Comparison of ENCODE assay signal across 17 cellular contexts in genomic region chrX:110219920-110220319, GRCh38.
DNase-seq lines count a peak whose midpoint lies in the region; ATAC-seq, FAIRE-seq and TF ChIP-seq lines count a peak whose summit lies in the region.
"Had no signal": no experiment of that assay in that cellular context is flagged by ENCODE, and none has a peak within 500 bp of the region (broad histone marks: within the 10 kb centered on the region; RNA-seq: fewer than 3 reads in every experiment).

No MANE protein-coding gene starts in this region.

- FAIRE-seq in bronchial epithelial cell (lab: Jason Lieb, UNC) (no peak), keratinocyte (lab: Jason Lieb, UNC) (peak; percentile 74)

- intact Hi-C loops in spleen (cut with DNase I; ENCODE audit: low total_unique reads), result no loop called here

- H3K79me2 ChIP-seq in keratinocyte (ENCODE audit: control insufficient read depth, insufficient read depth, low read length), result no peaks in the 10 kb centered on the region

- peak overlapping the region; percentile 49 for H3K4me2 ChIP-seq in keratinocyte (ENCODE audit: control insufficient read depth, extremely low read depth, insufficient read depth, low read depth, low read length)
- H3K4me2 ChIP-seq: BLaER1 had no signal

- DNase-seq in EH (ENCODE audit: low read depth) (peak; percentile 52), M059J (ENCODE audit: low read depth) (peak; percentile 65), bronchial epithelial cell (ENCODE audit: low read depth) (peak; percentile 63), keratinocyte (ENCODE audit: low read depth, low spot score) (no peak), putamen (ENCODE audit: low spot score) (no peak), NCI-H526 (lab: John Stamatoyannopoulos, UW) (no peak), spleen (no peak)
- DNase-seq: activated naive CD8-positive, alpha-beta T cell treated with anti-CD3 and anti-CD28 coated beads, Interleukin-2, amount 50 U/mL, for 24 hours; activated T-cell treated with anti-CD3 and anti-CD28 coated beads for 4 hours; H7; KG1; NCI-H510A treated with DMSO at 0.1 percent for 48 hours; posterior cingulate gyrus; substantia nigra had no signal

- no peak overlapping the region for H2AFZ ChIP-seq in keratinocyte (ENCODE audit: control insufficient read depth, low read length)

- no peaks in the 10 kb centered on the region for H3K9me1 ChIP-seq in keratinocyte (ENCODE audit: control insufficient read depth, extremely low read depth, insufficient read depth, low read length)

- no peaks in the 10 kb centered on the region for H4K20me1 ChIP-seq in keratinocyte (ENCODE audit: control insufficient read depth, extremely low read depth, insufficient read depth, low read length)
- H4K20me1 ChIP-seq: BLaER1 had no signal

- no peaks in the 10 kb centered on the region for H3K27me3 ChIP-seq in bronchial epithelial cell (ENCODE audit: control insufficient read depth, insufficient read depth, low read length)
- no peaks in the 10 kb centered on the region for H3K27me3 ChIP-seq in keratinocyte (ENCODE audit: control insufficient read depth, extremely low read depth, insufficient read depth, low read length)
- no peaks in the 10 kb centered on the region for H3K27me3 ChIP-seq in spleen (replicated peaks in 1 of 7)

- no peak overlapping the region for H3K9ac ChIP-seq in keratinocyte (ENCODE audit: control insufficient read depth, extremely low read depth, insufficient read depth, low read length)
- H3K9ac ChIP-seq: BLaER1 had no signal

- TF ChIP-seq CTCF in bronchial epithelial cell (IDR thresholded peaks at IDR 0.05; ENCODE audit: insufficient read depth, low read length, severe bottlenecking) (no peak), keratinocyte (optimal IDR thresholded peaks at IDR 0.05 in 1 of 3, IDR thresholded peaks at IDR 0.05 in 1 of 3, conservative IDR thresholded peaks at IDR 0.05 in 1 of 3; ENCODE audit: extremely low read depth in 1 of 3, insufficient read depth in 2 of 3, low read length in 3 of 3) (no peak), spleen (IDR thresholded peaks at IDR 0.05 in 8 of 11, conservative IDR thresholded peaks at IDR 0.05 in 3 of 11) (no peak)

- H3K4me1 ChIP-seq in keratinocyte (ENCODE audit: control insufficient read depth, extremely low read depth, insufficient read depth, low read length) (peaks cover 12% of the 10 kb centered on the region), spleen (no peaks in the 10 kb centered on the region)

- ATAC-seq in HG03520 (IDR thresholded peaks at IDR 0.05; ENCODE audit: unreplicated experiment), result no peak
- ATAC-seq: activated naive CD8-positive, alpha-beta T cell treated with anti-CD3 and anti-CD28 coated beads, Interleukin-2, amount 50 U/mL, for 24 hours had no signal

- H3K4me3 ChIP-seq in bronchial epithelial cell (ENCODE audit: low read depth, low read length), result no peak overlapping the region
- no peak overlapping the region for H3K4me3 ChIP-seq in keratinocyte (ENCODE audit: control insufficient read depth in 2 of 3, extremely low read depth in 1 of 3, insufficient read depth in 2 of 3, low read depth in 1 of 3, low read length in 3 of 3)
- H3K4me3 ChIP-seq in spleen, result no peak overlapping the region
- H3K4me3 ChIP-seq: BLaER1 had no signal

- 52 to 95% (median 81%) methylated on average over 1 of the region's 1 CpG for WGBS in spleen, 5 donors

- H3K36me3 ChIP-seq in bronchial epithelial cell (ENCODE audit: control insufficient read depth, insufficient read depth, low read length), result no peaks in the 10 kb centered on the region
- H3K36me3 ChIP-seq in keratinocyte (ENCODE audit: control insufficient read depth in 2 of 2, extremely low read depth in 1 of 2, insufficient read depth in 2 of 2, low read length in 2 of 2), result no peaks in the 10 kb centered on the region
- no peaks in the 10 kb centered on the region for H3K36me3 ChIP-seq in spleen
- H3K36me3 ChIP-seq: BLaER1 had no signal

- H3K9me3 ChIP-seq in keratinocyte (ENCODE audit: control insufficient read depth, low read depth, low read length), result no peaks in the 10 kb centered on the region
- no peaks in the 10 kb centered on the region for H3K9me3 ChIP-seq in spleen
- H3K9me3 ChIP-seq: BLaER1 had no signal

- TF ChIP-seq POLR2A in spleen (IDR thresholded peaks at IDR 0.05), result no peak

- H3K27ac ChIP-seq in keratinocyte (ENCODE audit: control insufficient read depth, insufficient read depth, low read length) (peak overlapping the region; percentile 57), spleen (no peak overlapping the region)
- H3K27ac ChIP-seq: BLaER1, RWPE1 had no signal

- dilution Hi-C loops in keratinocyte (cut with MboI; ENCODE audit: extremely low pct_ligation_motif_present, low sequenced_read_pairs), result no loop called here

Comparison
In these comparisons a context has a peak if more than half of its experiments do, and no peak if none do; other contexts are left out.
1. DNase-seq: peak in EH (single experiment), M059J (single experiment) and bronchial epithelial cell (single experiment); none in keratinocyte (single experiment), putamen (single experiment), NCI-H526 (0 of 2) and spleen (single experiment).